In the genomic region with DNA sequence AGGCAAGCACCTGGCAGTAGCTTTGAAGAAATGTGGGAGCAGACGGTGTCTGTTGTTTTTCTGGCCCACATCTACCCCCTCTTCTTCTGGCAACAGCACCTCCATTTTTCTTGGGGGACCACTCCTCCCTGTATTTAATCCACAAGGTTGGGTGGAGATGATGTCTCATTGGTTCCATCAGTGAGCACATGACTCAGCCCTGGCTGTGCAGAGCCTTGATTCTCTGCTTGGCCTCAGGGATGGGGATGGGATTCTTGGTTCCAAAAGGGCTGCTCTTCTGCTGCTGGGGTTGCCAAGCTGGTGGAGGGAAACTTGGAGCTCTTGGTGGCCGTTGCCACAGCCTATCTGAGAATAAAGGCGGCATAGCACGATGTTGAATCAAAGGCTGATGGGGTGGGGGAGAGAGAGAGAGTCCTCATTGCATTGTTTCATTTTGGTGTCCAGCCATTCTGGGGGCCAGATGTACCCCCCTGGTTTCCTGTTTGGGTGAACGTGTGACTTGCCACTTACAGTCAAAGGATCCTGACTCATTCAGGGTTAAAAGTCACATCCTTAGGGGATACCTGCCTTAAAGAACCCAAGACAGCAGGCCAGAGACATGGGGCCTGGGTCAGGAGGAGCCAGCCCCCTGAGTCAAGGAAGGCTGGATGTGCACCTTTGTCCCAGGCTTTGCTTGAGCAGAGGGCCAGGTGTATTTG, we compare ENCODE assay signal across 12 cellular contexts. TPM values are rescaled to one million over a fixed set of nuclear protein-coding genes. Genes with fewer than 3 reads are reported as not detected.
A peak's percentile ranks its signal among the peaks of the same experiment; 100 is the strongest.
DNase-seq lines count a peak whose midpoint lies in the region; ATAC-seq and TF ChIP-seq lines count a peak whose summit lies in the region.
"Had no signal": no experiment of that assay in that cellular context is flagged by ENCODE, and none has a peak within 500 bp of the region (broad histone marks: within the 10 kb centered on the region; RNA-seq: fewer than 3 reads in every experiment).

No MANE protein-coding gene starts in this region.

- no peak for DNase-seq in activated naive CD4-positive, alpha-beta T cell treated with Interleukin-2 at 50 U/mL for 16 hours
- DNase-seq in memory B cell (ENCODE audit: low spot score in 2 of 2) (no peak), thyroid gland (no peak), NOMO-1 treated with DMSO at 0.1 percent for 48 hours (lab: John Stamatoyannopoulos, UW; ENCODE audit: unreplicated experiment) (no peak), mesendoderm (no peak), SJCRH30 (no peak)
- DNase-seq: activated gamma-delta T cell treated with Interleukin-2 at 50 U/mL for 16 hours, endodermal cell, ovary, PC-3 had no signal

- H2AK5ac ChIP-seq in mesendoderm (ENCODE audit: low read length) = no peak overlapping the region

- H3K36me3 ChIP-seq in thyroid gland (no peaks in the 10 kb centered on the region), mesendoderm (ENCODE audit: control insufficient read depth, insufficient read depth, low read length) (no peaks in the 10 kb centered on the region), SJCRH30 (no peaks in the 10 kb centered on the region)
- H3K36me3 ChIP-seq: ovary had no signal

- H3K27ac ChIP-seq in thyroid gland = peak overlapping the region in 2 of 3 donors; percentile 82 to 86
- no peak overlapping the region for H3K27ac ChIP-seq in mesendoderm (ENCODE audit: low read depth, low read length)
- H3K27ac ChIP-seq in SJCRH30 = no peak overlapping the region

- no peak overlapping the region for H3K56ac ChIP-seq in mesendoderm (ENCODE audit: low read length)

- peaks cover 87% of the 10 kb centered on the region for H3K4me1 Mint-ChIP-seq in activated naive CD4-positive, alpha-beta T cell treated with anti-CD3 and anti-CD28 coated beads, Interleukin-2, amount 50 U/mL, for 24 hours
- peaks cover 57% of the 10 kb centered on the region for H3K4me1 Mint-ChIP-seq in activated naive CD8-positive, alpha-beta T cell (ENCODE audit: low read depth)
- peaks cover 50% of the 10 kb centered on the region for H3K4me1 Mint-ChIP-seq in memory B cell

- no peak overlapping the region for H3K23ac ChIP-seq in mesendoderm (ENCODE audit: low read length)

- no peaks in the 10 kb centered on the region for H3K9me3 ChIP-seq in thyroid gland
- no peaks in the 10 kb centered on the region for H3K9me3 ChIP-seq in SJCRH30 (replicated peaks)
- H3K9me3 ChIP-seq: ovary had no signal

- H2BK120ac ChIP-seq in mesendoderm (ENCODE audit: low read depth, low read length) = no peak overlapping the region

- no peak overlapping the region for H3K9ac ChIP-seq in mesendoderm (ENCODE audit: low read length)

- H3K9me3 Mint-ChIP-seq in activated naive CD4-positive, alpha-beta T cell treated with anti-CD3 and anti-CD28 coated beads, Interleukin-2, amount 50 U/mL, for 24 hours = no peaks in the 10 kb centered on the region
- H3K9me3 Mint-ChIP-seq in activated naive CD8-positive, alpha-beta T cell (ENCODE audit: low read depth) = peaks cover 3% of the 10 kb centered on the region
- H3K9me3 Mint-ChIP-seq in memory B cell = peaks cover 2% of the 10 kb centered on the region

- H3K4me2 ChIP-seq in mesendoderm (ENCODE audit: low read length) = no peak overlapping the region

- no peak for ATAC-seq in memory B cell (ENCODE audit: low read depth)
- ATAC-seq: PC-3 had no signal

- peak overlapping the region; percentile 31 for H3K4me3 Mint-ChIP-seq in activated naive CD4-positive, alpha-beta T cell treated with anti-CD3 and anti-CD28 coated beads, Interleukin-2, amount 50 U/mL, for 24 hours
- H3K4me3 Mint-ChIP-seq in activated naive CD8-positive, alpha-beta T cell = no peak overlapping the region
- H3K4me3 Mint-ChIP-seq in memory B cell = no peak overlapping the region
- H3K4me3 Mint-ChIP-seq: endodermal cell had no signal

- peaks cover 15% of the 10 kb centered on the region for H3K36me3 Mint-ChIP-seq in activated naive CD4-positive, alpha-beta T cell treated with anti-CD3 and anti-CD28 coated beads, Interleukin-2, amount 50 U/mL, for 24 hours
- H3K36me3 Mint-ChIP-seq in activated naive CD8-positive, alpha-beta T cell = peaks cover 18% of the 10 kb centered on the region
- peaks cover 17% of the 10 kb centered on the region for H3K36me3 Mint-ChIP-seq in memory B cell

- H3K4me3 ChIP-seq in thyroid gland (replicated peaks in 1 of 3) (no peak overlapping the region), mesendoderm (ENCODE audit: low read length) (no peak overlapping the region), SJCRH30 (no peak overlapping the region)
- H3K4me3 ChIP-seq: ovary had no signal

- H4K5ac ChIP-seq in mesendoderm (ENCODE audit: low read length) = no peak overlapping the region

- H3K27me3 Mint-ChIP-seq in activated naive CD4-positive, alpha-beta T cell treated with anti-CD3 and anti-CD28 coated beads, Interleukin-2, amount 50 U/mL, for 24 hours = no peaks in the 10 kb centered on the region
- H3K27me3 Mint-ChIP-seq in activated naive CD8-positive, alpha-beta T cell = no peaks in the 10 kb centered on the region
- no peaks in the 10 kb centered on the region for H3K27me3 Mint-ChIP-seq in memory B cell

- H3K27ac Mint-ChIP-seq in activated naive CD4-positive, alpha-beta T cell treated with anti-CD3 and anti-CD28 coated beads, Interleukin-2, amount 50 U/mL, for 24 hours = peak overlapping the region; percentile 60
- peak overlapping the region; percentile 81 for H3K27ac Mint-ChIP-seq in activated naive CD8-positive, alpha-beta T cell
- H3K27ac Mint-ChIP-seq in memory B cell = peak overlapping the region; percentile 6
- H3K27ac Mint-ChIP-seq: endodermal cell had no signal

- intact Hi-C loops in thyroid gland (cut with DNase I) = no loop called here

- H3K18ac ChIP-seq in mesendoderm (ENCODE audit: low read length) = no peak overlapping the region

- no peaks in the 10 kb centered on the region for H3K27me3 ChIP-seq in thyroid gland
- no peaks in the 10 kb centered on the region for H3K27me3 ChIP-seq in mesendoderm (ENCODE audit: insufficient read depth, low read length, poor library complexity)
- H3K27me3 ChIP-seq in SJCRH30 = no peaks in the 10 kb centered on the region
- H3K27me3 ChIP-seq: ovary had no signal

- no peak overlapping the region for H2BK15ac ChIP-seq in mesendoderm (replicated peaks; ENCODE audit: low read depth)

- no peak for TF ChIP-seq CTCF in thyroid gland (IDR thresholded peaks at IDR 0.05)

- H3K79me1 ChIP-seq in mesendoderm (ENCODE audit: low read length) = no peaks in the 10 kb centered on the region

- TF ChIP-seq POLR2A in thyroid gland (IDR thresholded peaks at IDR 0.05) = no peak

- H3K4ac ChIP-seq in mesendoderm (ENCODE audit: low read depth, low read length) = no peak overlapping the region

- no peaks in the 10 kb centered on the region for H3K79me2 ChIP-seq in mesendoderm (ENCODE audit: control insufficient read depth, insufficient read depth, low read length)

- H4K8ac ChIP-seq in mesendoderm (ENCODE audit: low read depth, low read length) = no peak overlapping the region

- no peak overlapping the region for H2BK5ac ChIP-seq in mesendoderm (ENCODE audit: low read length)

- peaks cover 34 to 58% of the 10 kb centered on the region in 2 donors for H3K4me1 ChIP-seq in thyroid gland
- H3K4me1 ChIP-seq in mesendoderm (ENCODE audit: control insufficient read depth, low read depth, low read length) = peaks cover 6% of the 10 kb centered on the region
- H3K4me1 ChIP-seq in SJCRH30 = peaks cover 14% of the 10 kb centered on the region; the same call in 1 of the 2 replicates

- WGBS in thyroid gland, 2 donors = 76 to 92% methylated on average over 4 to 5 of the region's 5 CpGs
- WGBS in mesendoderm (ENCODE audit: extremely low coverage, insufficient coverage, low lambda C conversion rate) = no CpG with 5 or more reads among the region's 5 CpGs

RNA-seq across cellular contexts. Expression of gene GRK5, which starts 25.9 kb away (rescaled TPM):
- total RNA-seq in thyroid gland = 10 to 100 TPM in 3 of 4 donors, 1 to 10 TPM in 1; 9.2 to 27.3 (median 15.0) TPM
- 2.7 TPM for polyA plus RNA-seq in mesendoderm (2013, experiment 1 of 2)
- 2.7 TPM for polyA plus RNA-seq in mesendoderm (2013, experiment 2 of 2)
- 4.4 and 4.7 TPM in 2 replicates for total RNA-seq in SJCRH30 (2014; rRNA removed; shearing (Covaris generic))

RNA-seq across cellular contexts. Expression of gene PRDX3, which starts 54.7 kb away (rescaled TPM):
- 100 to 1,000 TPM; 137 to 299 (median 243) TPM for total RNA-seq in thyroid gland
- 163 TPM for polyA plus RNA-seq in mesendoderm (2013, experiment 1 of 2)
- polyA plus RNA-seq in mesendoderm (2013, experiment 2 of 2) = 181 TPM
- total RNA-seq in SJCRH30 (2014; rRNA removed; shearing (Covaris generic)) = 235 and 239 TPM in 2 replicates

Comparison
In these comparisons a context has a peak if more than half of its experiments do, and no peak if none do; other contexts are left out.
1. H3K27ac Mint-ChIP-seq: peak in every context shown above with its lines; median percentile 81 in activated naive CD8-positive, alpha-beta T cell; 60 in activated naive CD4-positive, alpha-beta T cell treated with anti-CD3 and anti-CD28 coated beads, Interleukin-2, amount 50 U/mL, for 24 hours; 6 in memory B cell.
2. H3K27ac ChIP-seq: peak in thyroid gland (2 of 3); none in mesendoderm (single experiment) and SJCRH30 (single experiment).